In the genomic region with DNA sequence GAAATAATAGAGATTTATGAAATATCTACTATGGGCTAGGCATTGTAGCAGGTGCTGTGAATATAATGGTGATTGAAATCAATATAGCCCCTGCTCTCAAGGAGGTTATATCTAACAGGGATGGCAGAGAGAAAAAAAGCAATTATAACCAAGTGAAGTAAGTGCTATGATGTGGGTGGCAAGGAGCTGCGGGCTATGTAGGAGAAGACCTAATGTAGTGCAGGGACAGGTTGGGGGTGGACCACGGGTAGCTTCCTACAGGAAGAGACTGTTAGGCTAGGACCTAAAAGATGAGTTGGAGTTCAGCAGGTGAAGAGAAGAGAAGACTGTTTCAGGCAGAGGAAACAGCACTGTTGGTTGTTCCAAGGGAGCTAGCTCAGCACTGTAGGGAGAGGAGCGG, we compare ENCODE assay signal across 1 cellular context.
TF ChIP-seq lines count a peak whose summit lies in the region.

No MANE protein-coding gene starts in this region.

TF ChIP-seq in HEK293, 187 proteins besides CTCF, POLR2A, EP300 and RAD21:
- peak; percentile 50 for TF ChIP-seq ZFHX2 (tag by site-specific recombination; conservative IDR thresholded peaks at IDR 0.05)
- no peak for TF ChIP-seq GFI1B (tag by site-specific recombination; IDR thresholded peaks at IDR 0.05)
- 0 out of 2 replicates have a peak, but pooled peaks have one; percentile 9 for TF ChIP-seq ZNF10 (tag by site-specific recombination; IDR thresholded peaks at IDR 0.05)
- peak; percentile 56 for TF ChIP-seq EGR2 (tag by site-specific recombination; IDR thresholded peaks at IDR 0.05; ENCODE audit: low read depth)
